Comparison of ENCODE assay signal across 13 cellular contexts in the genomic region with DNA sequence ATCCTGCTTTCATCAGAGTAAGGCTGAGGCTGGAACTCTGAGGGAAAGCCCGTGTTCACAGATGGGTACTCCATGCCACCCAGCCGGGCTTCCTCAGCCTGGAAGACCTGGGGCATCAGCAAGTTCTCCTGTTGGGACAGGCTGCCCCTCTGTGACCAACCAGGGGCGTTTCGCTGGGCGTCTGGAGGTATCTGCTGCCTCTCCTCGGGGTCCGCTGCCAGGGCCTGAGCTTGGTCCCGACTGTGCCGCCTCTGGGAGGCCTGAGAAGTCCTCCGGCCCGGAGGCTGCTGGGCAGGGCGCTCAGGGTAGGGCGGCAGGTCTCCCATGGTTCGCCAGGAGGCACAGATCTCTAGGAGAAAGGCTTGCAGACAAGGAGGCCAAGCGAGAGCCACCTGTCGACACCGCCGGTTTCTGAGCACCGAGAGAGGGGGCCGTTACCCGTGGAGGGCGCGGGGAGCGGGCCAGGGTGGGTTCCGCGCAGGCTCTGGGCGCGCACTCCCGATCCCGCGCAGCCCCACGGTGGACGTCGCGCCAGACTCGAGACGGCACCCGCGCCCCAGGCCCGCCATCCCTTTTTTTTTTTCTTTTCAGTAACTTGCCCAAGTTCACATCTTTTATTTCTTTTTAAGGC. TPM values are rescaled to one million over a fixed set of nuclear protein-coding genes. Genes with fewer than 3 reads are reported as not detected.
A peak's percentile ranks its signal among the peaks of the same experiment; 100 is the strongest.
DNase-seq lines count a peak whose midpoint lies in the region; ATAC-seq and TF ChIP-seq lines count a peak whose summit lies in the region.
"Had no signal": no experiment of that assay in that cellular context is flagged by ENCODE, and none has a peak within 500 bp of the region (broad histone marks: within the 10 kb centered on the region; RNA-seq: fewer than 3 reads in every experiment).

A gene (minus strand): TSS at position 458 of the 631 bp plus-strand sequence. CDS start 132 bp downstream, at position 326.

- no peaks in the 10 kb centered on the region for H3K27me3 Mint-ChIP-seq in activated CD8-positive, alpha-beta T cell treated with anti-CD3 and anti-CD28 coated beads, Interleukin-2, amount 10 ng/mL, durations not matched to agents 7 days and 5 days (ENCODE audit: low read depth)

- H3K36me3 ChIP-seq in SJCRH30 = peaks cover 2% of the 10 kb centered on the region; the same call in 1 of the 2 replicates
- peaks cover 4% of the 10 kb centered on the region for H3K36me3 ChIP-seq in left ventricle myocardium inferior
- H3K36me3 ChIP-seq in neuron (ENCODE audit: insufficient read depth, low read length) = peaks cover 7% of the 10 kb centered on the region
- H3K36me3 ChIP-seq in HAP-1 (replicated peaks) = peaks cover 11% of the 10 kb centered on the region

- no peak for DNase-seq in SJCRH30
- no peak for DNase-seq in left ventricle myocardium inferior
- no peak for DNase-seq in activated CD8-positive, alpha-beta T cell treated with anti-CD3 and anti-CD28 coated beads, Interleukin-2, amount 10 ng/mL, durations not matched to agents 7 days and 5 days
- no peak for DNase-seq in HAP-1 (ENCODE audit: low spot score in 2 of 2)
- DNase-seq in stimulated activated CD4-positive, alpha-beta T cell treated with anti-CD3 and anti-CD28 coated beads, Interleukin-2, amount 100 ng/mL, for 24 hours = no peak
- DNase-seq: activated T-cell treated with anti-CD3 and anti-CD28 coated beads for 4 hours; HCEC 1CT; NK-92 treated with Interleukin-12 subunit alpha and Interleukin-12 subunit beta, amount 100 ng/mL, for 24 hours; stimulated activated CD4-positive, alpha-beta T cell treated with anti-CD3 and anti-CD28 coated beads, Interleukin-4, amount 100 ng/mL, for 4 hours; T-helper 1 cell had no signal

- in situ Hi-C loops in HAP-1 (cut with MboI; ENCODE audit: low sequenced_read_pairs) = no loop called here

- intact Hi-C loops in left ventricle myocardium inferior (cut with micrococcal nuclease) = no loop called here

- H3K4me1 ChIP-seq in SJCRH30 (peaks cover 11% of the 10 kb centered on the region; the same call in 1 of the 2 replicates), left ventricle myocardium inferior (peaks cover 27% of the 10 kb centered on the region), neuron (ENCODE audit: insufficient read depth, low read length) (peaks cover 15% of the 10 kb centered on the region), HAP-1 (no peaks in the 10 kb centered on the region)

- ATAC-seq in activated CD8-positive, alpha-beta T cell treated with anti-CD3 and anti-CD28 coated beads, Interleukin-2, amount 10 ng/mL, durations not matched to agents 7 days and 5 days = no peak
- no peak for ATAC-seq in HG03097 (IDR thresholded peaks at IDR 0.05; ENCODE audit: low FRiP score, unreplicated experiment)

- no peak within 1 kb of the TSS for H3K27ac Mint-ChIP-seq in activated CD8-positive, alpha-beta T cell treated with anti-CD3 and anti-CD28 coated beads, Interleukin-2, amount 10 ng/mL, durations not matched to agents 7 days and 5 days

- H3K9me3 ChIP-seq in SJCRH30 (replicated peaks) = no peaks in the 10 kb centered on the region
- no peaks in the 10 kb centered on the region for H3K9me3 ChIP-seq in left ventricle myocardium inferior (replicated peaks)
- no peaks in the 10 kb centered on the region for H3K9me3 ChIP-seq in neuron (ENCODE audit: low read length)
- no peaks in the 10 kb centered on the region for H3K9me3 ChIP-seq in HAP-1

- CTCF ChIA-PET in activated CD8-positive, alpha-beta T cell treated with anti-CD3 and anti-CD28 coated beads, Interleukin-2, amount 10 ng/mL, durations not matched to agents 7 days and 5 days (lab: Charles Lee) = interaction anchor here (0.6 to 3.5 kb wide), 4 partner anchors 15 to 122 kb away, joined by 3 to 17 read pairs (median 8); a partner anchor contains a TSS

- POLR2A ChIA-PET in activated CD8-positive, alpha-beta T cell treated with anti-CD3 and anti-CD28 coated beads, Interleukin-2, amount 10 ng/mL, durations not matched to agents 7 days and 5 days (lab: Charles Lee) = no interaction called here

- no peaks in the 10 kb centered on the region for H3K9me3 Mint-ChIP-seq in activated CD8-positive, alpha-beta T cell treated with anti-CD3 and anti-CD28 coated beads, Interleukin-2, amount 10 ng/mL, durations not matched to agents 7 days and 5 days (ENCODE audit: insufficient read depth)

- H3K4me1 Mint-ChIP-seq in activated CD8-positive, alpha-beta T cell treated with anti-CD3 and anti-CD28 coated beads, Interleukin-2, amount 10 ng/mL, durations not matched to agents 7 days and 5 days (ENCODE audit: low read depth) = peaks cover 12% of the 10 kb centered on the region

- H2AFZ ChIP-seq in neuron (ENCODE audit: low read depth, low read length) = no peak within 1 kb of the TSS

- no peak for TF ChIP-seq CTCF in 22Rv1 (IDR thresholded peaks at IDR 0.05)
- TF ChIP-seq CTCF in left ventricle myocardium inferior (IDR thresholded peaks at IDR 0.05; ENCODE audit: borderline replicate concordance) = no peak

- peak within 1 kb of the TSS; percentile 15; the same call in 1 of the 2 replicates for H3K27ac ChIP-seq in 22Rv1
- peak within 1 kb of the TSS; percentile 21 for H3K27ac ChIP-seq in SJCRH30
- H3K27ac ChIP-seq in left ventricle myocardium inferior (replicated peaks) = peak within 1 kb of the TSS; percentile 15

- peaks cover 3% of the 10 kb centered on the region for H3K36me3 Mint-ChIP-seq in activated CD8-positive, alpha-beta T cell treated with anti-CD3 and anti-CD28 coated beads, Interleukin-2, amount 10 ng/mL, durations not matched to agents 7 days and 5 days (ENCODE audit: low read depth)

- no peak within 1 kb of the TSS for H3K4me3 Mint-ChIP-seq in activated CD8-positive, alpha-beta T cell treated with anti-CD3 and anti-CD28 coated beads, Interleukin-2, amount 10 ng/mL, durations not matched to agents 7 days and 5 days

- peak within 1 kb of the TSS; percentile 56 for H3K4me3 ChIP-seq in SJCRH30
- peak within 1 kb of the TSS; percentile 66 for H3K4me3 ChIP-seq in left ventricle myocardium inferior
- peak within 1 kb of the TSS; percentile 36 for H3K4me3 ChIP-seq in neuron (ENCODE audit: low read length)
- H3K4me3 ChIP-seq in HAP-1 = no peak within 1 kb of the TSS

- H3K27me3 ChIP-seq in SJCRH30 (no peaks in the 10 kb centered on the region), left ventricle myocardium inferior (ENCODE audit: low read depth) (peaks cover 11% of the 10 kb centered on the region), neuron (ENCODE audit: insufficient read depth, low read length) (no peaks in the 10 kb centered on the region), HAP-1 (ENCODE audit: low read depth) (no peaks in the 10 kb centered on the region)

RNA-seq across cellular contexts. Expression of the gene that starts here (rescaled TPM):
- 0.22 TPM in 1 of 2 replicates, not detected in the other for total RNA-seq in SJCRH30 (2014; rRNA removed; shearing (Covaris generic))
- not detected for total RNA-seq in left ventricle myocardium inferior
- total RNA-seq in activated CD8-positive, alpha-beta T cell treated with anti-CD3 and anti-CD28 coated beads, Interleukin-2, amount 10 ng/mL, durations not matched to agents 7 days and 5 days = under 1 TPM; 0.55 to 0.68 TPM
